In the genomic region with DNA sequence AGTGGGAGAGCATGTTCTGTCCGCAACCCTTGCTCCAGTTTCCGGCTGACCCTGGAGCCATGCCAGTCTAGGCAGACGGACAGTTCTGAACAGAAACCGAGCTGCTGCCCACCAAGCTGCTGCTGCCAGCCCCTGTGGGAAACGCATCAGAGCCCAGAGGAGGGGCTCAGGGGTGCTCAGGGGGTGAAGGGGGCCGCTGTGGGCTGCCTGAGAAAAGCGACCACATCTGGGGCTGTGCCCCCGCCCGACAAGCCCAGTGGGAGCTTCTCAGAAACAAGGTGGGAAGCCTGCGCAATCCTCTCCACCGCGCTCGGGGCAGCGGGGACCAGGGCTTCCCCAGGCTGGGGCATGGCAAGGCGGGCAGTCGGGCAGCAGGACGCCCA, we compare ENCODE assay signal across 25 cellular contexts. TPM values are rescaled to one million over a fixed set of nuclear protein-coding genes. Genes with fewer than 3 reads are reported as not detected.
"Had no signal": no experiment of that assay in that cellular context is flagged by ENCODE, and none has a peak within 500 bp of the region (broad histone marks: within the 10 kb centered on the region; RNA-seq: fewer than 3 reads in every experiment).

No MANE protein-coding gene starts in this region.

- H3K4me3 ChIP-seq: colonic mucosa, dorsolateral prefrontal cortex, gastrocnemius medialis, hepatocyte, prostate gland, thoracic aorta, uterus had no signal

- H3K9me3 ChIP-seq: colonic mucosa, gastrocnemius medialis, neutrophil, prostate gland, thoracic aorta, uterus had no signal

- H3K27ac Mint-ChIP-seq: activated naive CD4-positive, alpha-beta T cell treated with anti-CD3 and anti-CD28 coated beads, Interleukin-2, amount 50 U/mL, for 72 hours; activated T-cell treated with anti-CD3 and anti-CD28 coated beads, Interleukin-2, amount 50 U/mL, for 72 hours had no signal

- H3K9me3 Mint-ChIP-seq: activated naive CD4-positive, alpha-beta T cell treated with anti-CD3 and anti-CD28 coated beads, Interleukin-2, amount 50 U/mL, for 72 hours; activated T-cell treated with anti-CD3 and anti-CD28 coated beads, Interleukin-2, amount 50 U/mL, for 72 hours; nephron had no signal

- ATAC-seq: activated naive CD4-positive, alpha-beta T cell treated with anti-CD3 and anti-CD28 coated beads, Interleukin-2, amount 50 U/mL, for 72 hours; activated T-cell treated with anti-CD3 and anti-CD28 coated beads, Interleukin-2, amount 50 U/mL, for 72 hours; gastrocnemius medialis; left colon had no signal

- H3K4me1 Mint-ChIP-seq: nephron had no signal

- DNase-seq: activated CD4-positive, alpha-beta T cell treated with anti-CD3 and anti-CD28 coated beads for 4 hours; activated CD4-positive, alpha-beta T cell treated with anti-CD3 and anti-CD28 coated beads, Interleukin-2, amount 50 U/mL, for 4 hours; activated naive CD4-positive, alpha-beta T cell; activated T-cell treated with anti-CD3 and anti-CD28 coated beads for 4 hours; activated T-cell treated with anti-CD3 and anti-CD28 coated beads, Interleukin-2, amount 50 U/mL, for 72 hours; anterior cingulate cortex; colonic mucosa; effector memory CD4-positive, alpha-beta T cell; gastrocnemius medialis; islet precursor cell; left colon; retina; stimulated activated naive CD4-positive, alpha-beta T cell treated with Interleukin-2 at 50 U/mL for 16 hours; trophoblast cell; uterus had no signal

- H3K4me3 Mint-ChIP-seq: activated T-cell treated with anti-CD3 and anti-CD28 coated beads, Interleukin-2, amount 50 U/mL, for 72 hours; nephron had no signal

- H3K36me3 ChIP-seq: colonic mucosa, gastrocnemius medialis, neutrophil, prostate gland, thoracic aorta, uterus had no signal

- H3K4me1 ChIP-seq: colonic mucosa, gastrocnemius medialis, prostate gland, uterus had no signal

RNA-seq across cellular contexts. Expression of a gene that starts 38.8 kb away (rescaled TPM):
- total RNA-seq: mesenteric fat pad; subcutaneous adipose tissue; T-helper 1 cell treated with Interleukin-12 subunit alpha and Interleukin-12 subunit beta and Interleukin-4 antibody, amounts not matched to agents 30 ng/mL and 1 ng/mL, for 36 hours; thoracic aorta had no signal
